In the genomic region with DNA sequence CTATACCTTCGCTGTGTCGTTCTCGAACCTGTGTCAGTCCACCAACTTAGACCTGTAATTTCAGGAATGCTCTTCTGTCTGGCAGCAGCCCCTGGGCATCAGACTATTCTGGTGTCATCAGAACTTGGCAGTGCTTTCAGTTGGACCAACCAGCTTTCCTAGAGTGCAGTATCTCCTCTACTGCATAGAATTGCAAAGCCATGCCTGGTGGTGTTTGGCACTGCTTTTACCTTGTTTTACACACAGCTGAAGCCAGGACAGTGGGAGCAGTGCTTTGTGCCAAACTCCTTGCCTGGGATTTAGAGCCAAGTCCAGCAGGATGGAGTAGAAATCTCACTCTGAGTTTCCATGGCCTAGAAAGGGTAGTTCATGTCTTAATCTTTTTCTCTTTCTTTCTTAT, we compare ENCODE assay signal across 1 cellular context.
TF ChIP-seq lines count a peak whose summit lies in the region.

No MANE protein-coding gene starts in this region.

TF ChIP-seq in A549, 52 proteins besides CTCF, POLR2A, EP300 and RAD21 (continued from another document):
- no peak for TF ChIP-seq NPAS2 (CRISPR knock-in tag; IDR thresholded peaks at IDR 0.05; ENCODE audit: borderline replicate concordance)
- TF ChIP-seq, protein P1, sequence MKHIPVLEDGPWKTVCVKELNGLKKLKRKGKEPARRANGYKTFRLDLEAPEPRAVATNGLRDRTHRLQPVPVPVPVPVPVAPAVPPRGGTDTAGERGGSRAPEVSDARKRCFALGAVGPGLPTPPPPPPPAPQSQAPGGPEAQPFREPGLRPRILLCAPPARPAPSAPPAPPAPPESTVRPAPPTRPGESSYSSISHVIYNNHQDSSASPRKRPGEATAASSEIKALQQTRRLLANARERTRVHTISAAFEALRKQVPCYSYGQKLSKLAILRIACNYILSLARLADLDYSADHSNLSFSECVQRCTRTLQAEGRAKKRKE (CRISPR knock-in tag; IDR thresholded peaks at IDR 0.05; ENCODE audit: low read depth), result no peak
